In genomic region chr18:49486959-49487710, GRCh38 we compare ENCODE assay signal across 8 cellular contexts. TPM values are rescaled to one million over a fixed set of nuclear protein-coding genes. Genes with fewer than 3 reads are reported as not detected.
DNase-seq lines count a peak whose midpoint lies in the region; ATAC-seq and TF ChIP-seq lines count a peak whose summit lies in the region.

C18orf32 (minus strand) TSS chr18:49487234; CDS start chr18:49483748, 3,486 bp downstream.

- peak within 1 kb of the TSS; percentile 80 for H3K4me3 ChIP-seq in right cardiac atrium (ENCODE audit: low read length)
- peak within 1 kb of the TSS; percentile 60 to 76 for H3K4me3 ChIP-seq in vagina

- peak; percentile 56 to 87 for DNase-seq in NCI-H187 (lab: John Stamatoyannopoulos, UW)
- peak; percentile 82 to 97 (median 92) for DNase-seq in T-helper 2 cell
- peak; percentile 96 to 98 (median 98) for DNase-seq in right cardiac atrium
- peak; percentile 93 for DNase-seq in putamen (ENCODE audit: low spot score)
- DNase-seq in vagina (ENCODE audit: extremely low spot score in 2 of 2), result peak in 1 of 2 donors; percentile 93

- ATAC-seq in GM18498 (IDR thresholded peaks at IDR 0.05; ENCODE audit: unreplicated experiment), result peak; percentile 95
- ATAC-seq in HG02938 (IDR thresholded peaks at IDR 0.05; ENCODE audit: unreplicated experiment), result peak; percentile 93
- peak; percentile 98 to 99 for ATAC-seq in right cardiac atrium

- H3K9me3 ChIP-seq in right cardiac atrium (ENCODE audit: control insufficient read depth, low read length), result no peaks in the 10 kb centered on the region
- no peaks in the 10 kb centered on the region for H3K9me3 ChIP-seq in vagina

- WGBS in right cardiac atrium, result 4% methylated on average over 68 of the region's 68 CpGs

- no peaks in the 10 kb centered on the region for H3K27me3 ChIP-seq in right cardiac atrium (ENCODE audit: control insufficient read depth, insufficient read depth)
- H3K27me3 ChIP-seq in vagina, result no peaks in the 10 kb centered on the region

- H3K27ac ChIP-seq in angular gyrus (ENCODE audit: low read depth, low read length) (peak within 1 kb of the TSS; percentile 90), right cardiac atrium (ENCODE audit: low read length) (peak within 1 kb of the TSS; percentile 88), vagina (peak within 1 kb of the TSS; percentile 92)

- TF ChIP-seq CTCF in vagina (IDR thresholded peaks at IDR 0.05), result no peak

- peaks cover 0 to 48% of the 10 kb centered on the region in 2 donors for H3K36me3 ChIP-seq in vagina

- intact Hi-C loops in right cardiac atrium (cut with DNase I), result no loop called here
- intact Hi-C loops in vagina (cut with DNase I), result loop anchor here (10.0 kb wide), 2 partner anchors 592 to 812 kb away; no protein-coding TSS in a partner anchor

- peak; percentile 67 to 96 for TF ChIP-seq POLR2A in vagina (IDR thresholded peaks at IDR 0.05)

- H3K4me1 ChIP-seq in right cardiac atrium (ENCODE audit: control insufficient read depth, insufficient read depth, low read length) (no peaks in the 10 kb centered on the region), vagina (peaks cover 60% of the 10 kb centered on the region)

RNA-seq across cellular contexts. Expression of gene C18orf32, which starts in this region (rescaled TPM):
- 10 to 100 TPM; 64.7 to 79.6 (median 72.8) TPM for total RNA-seq in right cardiac atrium
- 120 TPM for polyA plus RNA-seq in right cardiac atrium
- total RNA-seq in vagina, result 21.1 TPM
